Comparison of ENCODE assay signal across 8 cellular contexts in the genomic region with DNA sequence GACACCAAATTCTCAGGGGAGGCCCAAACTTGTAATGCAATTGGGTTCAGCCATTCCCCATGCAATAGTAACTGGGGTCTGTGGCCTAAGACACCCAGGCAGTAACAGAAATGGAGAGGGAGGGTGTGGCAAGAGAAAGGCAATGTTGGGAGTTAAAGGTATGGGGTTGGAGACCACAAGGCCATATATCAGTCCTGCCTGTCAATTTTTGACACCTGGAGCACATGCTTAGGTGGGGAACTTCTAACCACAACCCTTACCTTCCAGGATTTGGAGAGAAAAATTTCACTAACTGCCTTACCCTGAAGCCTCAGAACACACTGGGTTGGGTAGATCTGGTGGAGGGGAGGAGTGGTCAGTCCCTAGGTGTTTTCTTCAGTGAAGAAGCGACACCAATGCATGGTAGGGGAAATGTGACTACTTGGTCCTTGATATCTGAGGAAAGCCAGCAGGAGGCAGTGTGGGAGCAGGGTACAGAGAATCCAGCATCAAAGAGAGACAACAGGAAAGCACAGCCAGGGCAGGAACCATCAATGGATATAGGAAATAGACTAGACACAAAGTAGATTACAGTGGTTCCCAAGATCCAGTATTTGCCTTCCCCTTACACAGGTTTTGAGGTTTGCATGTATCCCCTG. TPM values are rescaled to one million over a fixed set of nuclear protein-coding genes. Genes with fewer than 3 reads are reported as not detected.
DNase-seq lines count a peak whose midpoint lies in the region; ATAC-seq and TF ChIP-seq lines count a peak whose summit lies in the region.

No MANE protein-coding gene starts in this region.

- no peaks in the 10 kb centered on the region for H3K4me1 ChIP-seq in SK-N-SH (ENCODE audit: control insufficient read depth in 1 of 2, insufficient read depth in 2 of 2, low read depth in 1 of 2, low read length in 1 of 2)

- no peak overlapping the region for H3K9ac ChIP-seq in SK-N-SH

- H3K9me3 ChIP-seq in SK-N-SH, result no peaks in the 10 kb centered on the region

- H3K4me2 ChIP-seq in SK-N-SH, result no peak overlapping the region

- CTCF ChIA-PET in SK-N-SH (lab: Yijun Ruan, JAX), result interaction anchor here (1.0 kb wide), 1 partner anchor 19 kb away, joined by 3 read pairs; a partner anchor contains a TSS

- H3K79me2 ChIP-seq in SK-N-SH (ENCODE audit: insufficient read depth), result peaks cover 3% of the 10 kb centered on the region; the same call in 1 of the 2 replicates

- H3K27me3 ChIP-seq in SK-N-SH (ENCODE audit: insufficient read depth), result no peaks in the 10 kb centered on the region

- no peak overlapping the region for H2AFZ ChIP-seq in SK-N-SH (ENCODE audit: low read depth)

- H3K4me3 ChIP-seq in SK-N-SH (ENCODE audit: low read depth in 2 of 2, low read length in 1 of 2) (no peak overlapping the region), WI38 (ENCODE audit: low read depth, low read length) (no peak overlapping the region)

- peak; percentile 23; the same call in 1 of the 2 replicates for TF ChIP-seq RAD21 in SK-N-SH (IDR thresholded peaks at IDR 0.05; ENCODE audit: low read length)

- TF ChIP-seq EP300 in SK-N-SH (IDR thresholded peaks at IDR 0.05; ENCODE audit: borderline replicate concordance in 1 of 2, low read depth in 1 of 2, low read length in 1 of 2), result no peak

- WGBS in SK-N-SH (ENCODE audit: low lambda C conversion rate), result 100% methylated on average over 1 of the region's 1 CpG

- no peaks in the 10 kb centered on the region for H3K9me2 ChIP-seq in SK-N-SH

- H4K20me1 ChIP-seq in SK-N-SH (ENCODE audit: insufficient read depth), result no peaks in the 10 kb centered on the region

- H3F3A ChIP-seq in SK-N-SH (replicated peaks; ENCODE audit: insufficient read depth), result no peaks in the 10 kb centered on the region

- H3K36me3 ChIP-seq in SK-N-SH (replicated peaks in 1 of 2; ENCODE audit: control insufficient read depth in 1 of 2, insufficient read depth in 2 of 2, low read length in 1 of 2), result peaks cover 24 to 32% of the 10 kb centered on the region in 2 experiments

- POLR2A ChIA-PET in SK-N-SH (lab: Yijun Ruan, JAX), result no interaction called here

- TF ChIP-seq CTCF in SK-N-SH (IDR thresholded peaks at IDR 0.05), result peak; percentile 41
- 0 out of 2 replicates have a peak, but pooled peaks have one; percentile 13 for TF ChIP-seq CTCF in WI38 (IDR thresholded peaks at IDR 0.05; ENCODE audit: low read depth, low read length)

- no peak for DNase-seq in SK-N-SH
- peak; percentile 42 for DNase-seq in effector CD4-positive, alpha-beta T cell
- peak in 3 of 4 experiments; percentile 13 to 36 (median 28) for DNase-seq in stimulated activated CD4-positive, alpha-beta T cell treated with anti-CD3 and anti-CD28 coated beads, Interleukin-1b, Interleukin-23, amount 100 ng/mL, for 24 hours (ENCODE audit: low read depth in 4 of 4, low spot score in 1 of 4)
- no peak for DNase-seq in foreskin melanocyte
- no peak for DNase-seq in globus pallidus (ENCODE audit: low spot score)

- no peak overlapping the region for H3K27ac ChIP-seq in SK-N-SH (ENCODE audit: low read depth in 2 of 2, low read length in 1 of 2)

- no peak for ATAC-seq in SK-N-SH treated with all-trans-retinoic acid at 6 μM for 48 hours
- no peak for ATAC-seq in HG02642 (IDR thresholded peaks at IDR 0.05; ENCODE audit: poor library complexity, unreplicated experiment)

TF ChIP-seq in SK-N-SH, 30 proteins besides CTCF, POLR2A, EP300 and RAD21 (continues in another document):
- no peak for TF ChIP-seq FOSL2 (IDR thresholded peaks at IDR 0.05; ENCODE audit: borderline replicate concordance, low read depth)
- TF ChIP-seq, protein P1, sequence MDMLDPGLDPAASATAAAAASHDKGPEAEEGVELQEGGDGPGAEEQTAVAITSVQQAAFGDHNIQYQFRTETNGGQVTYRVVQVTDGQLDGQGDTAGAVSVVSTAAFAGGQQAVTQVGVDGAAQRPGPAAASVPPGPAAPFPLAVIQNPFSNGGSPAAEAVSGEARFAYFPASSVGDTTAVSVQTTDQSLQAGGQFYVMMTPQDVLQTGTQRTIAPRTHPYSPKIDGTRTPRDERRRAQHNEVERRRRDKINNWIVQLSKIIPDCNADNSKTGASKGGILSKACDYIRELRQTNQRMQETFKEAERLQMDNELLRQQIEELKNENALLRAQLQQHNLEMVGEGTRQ (IDR thresholded peaks at IDR 0.05; ENCODE audit: borderline replicate concordance, low read depth, low read length), result no peak
- TF ChIP-seq, protein P2, sequence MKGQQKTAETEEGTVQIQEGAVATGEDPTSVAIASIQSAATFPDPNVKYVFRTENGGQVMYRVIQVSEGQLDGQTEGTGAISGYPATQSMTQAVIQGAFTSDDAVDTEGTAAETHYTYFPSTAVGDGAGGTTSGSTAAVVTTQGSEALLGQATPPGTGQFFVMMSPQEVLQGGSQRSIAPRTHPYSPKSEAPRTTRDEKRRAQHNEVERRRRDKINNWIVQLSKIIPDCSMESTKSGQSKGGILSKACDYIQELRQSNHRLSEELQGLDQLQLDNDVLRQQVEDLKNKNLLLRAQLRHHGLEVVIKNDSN (IDR thresholded peaks at IDR 0.05; ENCODE audit: borderline replicate concordance, low read depth), result no peak
- TF ChIP-seq EZH2phosphoT487 (IDR thresholded peaks at IDR 0.05; ENCODE audit: borderline replicate concordance, low read depth), result no peak
- TF ChIP-seq, protein P3, sequence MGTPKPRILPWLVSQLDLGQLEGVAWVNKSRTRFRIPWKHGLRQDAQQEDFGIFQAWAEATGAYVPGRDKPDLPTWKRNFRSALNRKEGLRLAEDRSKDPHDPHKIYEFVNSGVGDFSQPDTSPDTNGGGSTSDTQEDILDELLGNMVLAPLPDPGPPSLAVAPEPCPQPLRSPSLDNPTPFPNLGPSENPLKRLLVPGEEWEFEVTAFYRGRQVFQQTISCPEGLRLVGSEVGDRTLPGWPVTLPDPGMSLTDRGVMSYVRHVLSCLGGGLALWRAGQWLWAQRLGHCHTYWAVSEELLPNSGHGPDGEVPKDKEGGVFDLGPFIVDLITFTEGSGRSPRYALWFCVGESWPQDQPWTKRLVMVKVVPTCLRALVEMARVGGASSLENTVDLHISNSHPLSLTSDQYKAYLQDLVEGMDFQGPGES (IDR thresholded peaks at IDR 0.05; ENCODE audit: low read depth, low read length), result no peak
- TF ChIP-seq TEAD4 (IDR thresholded peaks at IDR 0.05; ENCODE audit: borderline replicate concordance, insufficient read depth), result no peak
- no peak for TF ChIP-seq MXI1 (IDR thresholded peaks at IDR 0.05; ENCODE audit: low read depth, low read length)
- no peak for TF ChIP-seq GABPA (IDR thresholded peaks at IDR 0.05; ENCODE audit: low read depth)
- TF ChIP-seq ELF1 (IDR thresholded peaks at IDR 0.05), result no peak
- TF ChIP-seq FOXM1 (IDR thresholded peaks at IDR 0.05; ENCODE audit: low read depth), result no peak

TF ChIP-seq in SK-N-SH treated with all-trans-retinoic acid at 6 μM for 48 hours, 23 proteins besides CTCF, POLR2A, EP300 and RAD21:
- TF ChIP-seq CSDC2 (CRISPR knock-in tag; IDR thresholded peaks at IDR 0.05) (no peak), ZNF565 (CRISPR knock-in tag; conservative IDR thresholded peaks at IDR 0.05; ENCODE audit: low read depth) (no peak), ZFP3 (CRISPR knock-in tag; IDR thresholded peaks at IDR 0.05) (no peak), ZFP30 (CRISPR knock-in tag; IDR thresholded peaks at IDR 0.05) (no peak), ARNTL (CRISPR knock-in tag; IDR thresholded peaks at IDR 0.05; ENCODE audit: borderline replicate concordance, low read depth) (no peak)
- TF ChIP-seq, protein P4, sequence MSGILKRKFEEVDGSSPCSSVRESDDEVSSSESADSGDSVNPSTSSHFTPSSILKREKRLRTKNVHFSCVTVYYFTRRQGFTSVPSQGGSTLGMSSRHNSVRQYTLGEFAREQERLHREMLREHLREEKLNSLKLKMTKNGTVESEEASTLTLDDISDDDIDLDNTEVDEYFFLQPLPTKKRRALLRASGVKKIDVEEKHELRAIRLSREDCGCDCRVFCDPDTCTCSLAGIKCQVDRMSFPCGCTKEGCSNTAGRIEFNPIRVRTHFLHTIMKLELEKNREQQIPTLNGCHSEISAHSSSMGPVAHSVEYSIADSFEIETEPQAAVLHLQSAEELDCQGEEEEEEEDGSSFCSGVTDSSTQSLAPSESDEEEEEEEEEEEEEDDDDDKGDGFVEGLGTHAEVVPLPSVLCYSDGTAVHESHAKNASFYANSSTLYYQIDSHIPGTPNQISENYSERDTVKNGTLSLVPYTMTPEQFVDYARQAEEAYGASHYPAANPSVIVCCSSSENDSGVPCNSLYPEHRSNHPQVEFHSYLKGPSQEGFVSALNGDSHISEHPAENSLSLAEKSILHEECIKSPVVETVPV (CRISPR knock-in tag; IDR thresholded peaks at IDR 0.05), result no peak
TF ChIP-seq in SK-N-SH treated with all-trans-retinoic acid at 6 μM for 48 hours: peak in this region for 0.

RNA-seq across cellular contexts. Expression of a gene that starts 6.8 kb away (rescaled TPM):
- polyA plus RNA-seq in SK-N-SH (2012; rRNA removed), result 2.4 and 3.7 TPM in 2 replicates
- polyA plus RNA-seq in SK-N-SH (2012; cell fraction: cytosol; rRNA removed), result 1.2 and 1.4 TPM in 2 replicates
- 13.1 and 13.5 TPM in 2 replicates for polyA plus RNA-seq in SK-N-SH (2012; cell fraction: nucleus; rRNA removed)

RNA-seq across cellular contexts. Expression of a gene that starts 18.9 kb away (rescaled TPM):
- polyA plus RNA-seq in SK-N-SH (2012; rRNA removed), result 25.1 and 29.6 TPM in 2 replicates
- 26.4 and 26.6 TPM in 2 replicates for polyA plus RNA-seq in SK-N-SH (2012; cell fraction: cytosol; rRNA removed)
- 21.5 and 25.2 TPM in 2 replicates for polyA plus RNA-seq in SK-N-SH (2012; cell fraction: nucleus; rRNA removed)

RNA-seq across cellular contexts. Expression of a gene that starts 19.3 kb away (rescaled TPM):
- polyA plus RNA-seq in SK-N-SH (2012; rRNA removed), result 31.1 and 56.0 TPM in 2 replicates
- 32.4 and 35.9 TPM in 2 replicates for polyA plus RNA-seq in SK-N-SH (2012; cell fraction: cytosol; rRNA removed)
- polyA plus RNA-seq in SK-N-SH (2012; cell fraction: nucleus; rRNA removed), result 54.5 and 56.0 TPM in 2 replicates

RNA-seq across cellular contexts. Expression of a gene that starts 39.6 kb away (rescaled TPM):
- polyA plus RNA-seq in SK-N-SH (2012; rRNA removed), result 22.4 and 26.6 TPM in 2 replicates
- 16.0 and 24.0 TPM in 2 replicates for polyA plus RNA-seq in SK-N-SH (2012; cell fraction: cytosol; rRNA removed)
- polyA plus RNA-seq in SK-N-SH (2012; cell fraction: nucleus; rRNA removed), result 28.0 and 33.4 TPM in 2 replicates

Comparison
In these comparisons a context has a peak if more than half of its experiments do, and no peak if none do; other contexts are left out.
1. DNase-seq: peak in effector CD4-positive, alpha-beta T cell (single experiment) and stimulated activated CD4-positive, alpha-beta T cell treated with anti-CD3 and anti-CD28 coated beads, Interleukin-1b, Interleukin-23, amount 100 ng/mL, for 24 hours (3 of 4); none in SK-N-SH (single experiment), foreskin melanocyte (single experiment) and globus pallidus (single experiment).